In genomic region chr11:23284626-23285025, GRCh38 we compare ENCODE assay signal across 29 cellular contexts.
DNase-seq lines count a peak whose midpoint lies in the region; ATAC-seq and TF ChIP-seq lines count a peak whose summit lies in the region.
"Had no signal": no experiment of that assay in that cellular context is flagged by ENCODE, and none has a peak within 500 bp of the region (broad histone marks: within the 10 kb centered on the region; RNA-seq: fewer than 3 reads in every experiment).

No MANE protein-coding gene starts in this region.

- no peaks in the 10 kb centered on the region for H3K27me3 ChIP-seq in adipocyte (replicated peaks; ENCODE audit: control insufficient read depth, insufficient read depth, low read length)
- no peaks in the 10 kb centered on the region for H3K27me3 ChIP-seq in smooth muscle cell (ENCODE audit: low read depth)
- H3K27me3 ChIP-seq in left ventricle myocardium inferior (ENCODE audit: low read depth): no peaks in the 10 kb centered on the region
- H3K27me3 ChIP-seq in CD8-positive, alpha-beta memory T cell (ENCODE audit: insufficient read depth, low read length, poor library complexity, severe bottlenecking): no peaks in the 10 kb centered on the region
- H3K27me3 ChIP-seq: ovary, tibial artery had no signal

- H3K4me1 ChIP-seq in adipocyte (ENCODE audit: control insufficient read depth, insufficient read depth, low read length) (peaks cover 32% of the 10 kb centered on the region), smooth muscle cell (ENCODE audit: low read depth) (no peaks in the 10 kb centered on the region), left ventricle myocardium inferior (no peaks in the 10 kb centered on the region)
- no peaks in the 10 kb centered on the region for H3K4me1 ChIP-seq in CD8-positive, alpha-beta memory T cell (ENCODE audit: insufficient read depth, low read length)

- peak overlapping the region; percentile 19 for H3K4me2 ChIP-seq in smooth muscle cell

- no peaks in the 10 kb centered on the region for H3K36me3 ChIP-seq in adipocyte (ENCODE audit: control insufficient read depth, insufficient read depth, low read length, severe bottlenecking)
- H3K36me3 ChIP-seq in smooth muscle cell (ENCODE audit: low read depth): no peaks in the 10 kb centered on the region
- no peaks in the 10 kb centered on the region for H3K36me3 ChIP-seq in left ventricle myocardium inferior
- no peaks in the 10 kb centered on the region for H3K36me3 ChIP-seq in CD8-positive, alpha-beta memory T cell (ENCODE audit: insufficient read depth, low read length)
- H3K36me3 ChIP-seq: ovary, tibial artery, WERI-Rb-1 had no signal

- no peaks in the 10 kb centered on the region for H3K36me3 Mint-ChIP-seq in stimulated activated naive B cell treated with anti-CD40 and anti-IgM and Interleukin-4, amounts not matched to agents 10 μg/mL and 1 μg/mL and 100 μg/mL, for 72 hours
- H3K36me3 Mint-ChIP-seq in CD8-positive, alpha-beta memory T cell: no peaks in the 10 kb centered on the region
- H3K36me3 Mint-ChIP-seq: activated naive CD8-positive, alpha-beta T cell treated with anti-CD3 and anti-CD28 coated beads for 36 hours; brain had no signal

- no peak overlapping the region for H3K9ac ChIP-seq in adipocyte (ENCODE audit: low read length)
- H3K9ac ChIP-seq in smooth muscle cell (ENCODE audit: low read depth): no peak overlapping the region

- POLR2A ChIA-PET in CD8-positive, alpha-beta memory T cell (lab: Charles Lee): no interaction called here

- TF ChIP-seq CTCF in fibroblast of mammary gland (conservative IDR thresholded peaks at IDR 0.05; ENCODE audit: control insufficient read depth, insufficient read depth, low read depth, low read length) (no peak), smooth muscle cell (IDR thresholded peaks at IDR 0.05; ENCODE audit: borderline replicate concordance, insufficient read depth, poor library complexity, severe bottlenecking) (no peak), left ventricle myocardium inferior (IDR thresholded peaks at IDR 0.05; ENCODE audit: borderline replicate concordance) (no peak)

- H3K27me3 Mint-ChIP-seq in stimulated activated naive B cell treated with anti-CD40 and anti-IgM and Interleukin-4, amounts not matched to agents 10 μg/mL and 1 μg/mL and 100 μg/mL, for 72 hours: no peaks in the 10 kb centered on the region
- no peaks in the 10 kb centered on the region for H3K27me3 Mint-ChIP-seq in CD8-positive, alpha-beta memory T cell
- H3K27me3 Mint-ChIP-seq: activated naive CD8-positive, alpha-beta T cell treated with anti-CD3 and anti-CD28 coated beads for 36 hours; B cell; brain had no signal

- H3K4me3 ChIP-seq in adipocyte (ENCODE audit: low read length): peak overlapping the region; percentile 36
- H3K4me3 ChIP-seq in fibroblast of mammary gland (ENCODE audit: control insufficient read depth, low read depth, low read length): no peak overlapping the region
- H3K4me3 ChIP-seq in smooth muscle cell: no peak overlapping the region
- no peak overlapping the region for H3K4me3 ChIP-seq in left ventricle myocardium inferior
- no peak overlapping the region for H3K4me3 ChIP-seq in CD8-positive, alpha-beta memory T cell (ENCODE audit: low read length)
- H3K4me3 ChIP-seq: ovary, tibial artery had no signal

- H3K27ac ChIP-seq in smooth muscle cell (ENCODE audit: low read depth): peak overlapping the region; percentile 66
- no peak overlapping the region for H3K27ac ChIP-seq in left ventricle myocardium inferior (replicated peaks)
- H3K27ac ChIP-seq in CD8-positive, alpha-beta memory T cell (ENCODE audit: low read depth, low read length): no peak overlapping the region
- H3K27ac ChIP-seq: ovary, tibial artery, WERI-Rb-1 had no signal

- ATAC-seq in stimulated activated naive B cell treated with anti-CD40 and anti-IgM and Interleukin-4, amounts not matched to agents 10 μg/mL and 1 μg/mL and 100 μg/mL, for 72 hours (replicated peaks): no peak

- H2AFZ ChIP-seq in smooth muscle cell (ENCODE audit: low read depth): no peak overlapping the region

- no peaks in the 10 kb centered on the region for H3K9me3 Mint-ChIP-seq in stimulated activated naive B cell treated with anti-CD40 and anti-IgM and Interleukin-4, amounts not matched to agents 10 μg/mL and 1 μg/mL and 100 μg/mL, for 72 hours
- peaks cover 0 to 18% (median 0%) of the 10 kb centered on the region in 5 donors for H3K9me3 Mint-ChIP-seq in CD8-positive, alpha-beta memory T cell
- H3K9me3 Mint-ChIP-seq: activated naive CD8-positive, alpha-beta T cell treated with anti-CD3 and anti-CD28 coated beads for 36 hours; brain; nephron had no signal

- H3K4me3 Mint-ChIP-seq in stimulated activated naive B cell treated with anti-CD40 and anti-IgM and Interleukin-4, amounts not matched to agents 10 μg/mL and 1 μg/mL and 100 μg/mL, for 72 hours: no peak overlapping the region
- no peak overlapping the region for H3K4me3 Mint-ChIP-seq in CD8-positive, alpha-beta memory T cell
- H3K4me3 Mint-ChIP-seq: activated naive CD8-positive, alpha-beta T cell treated with anti-CD3 and anti-CD28 coated beads for 36 hours; B cell; brain; nephron had no signal

- H3K27ac Mint-ChIP-seq in stimulated activated naive B cell treated with anti-CD40 and anti-IgM and Interleukin-4, amounts not matched to agents 10 μg/mL and 1 μg/mL and 100 μg/mL, for 72 hours: no peak overlapping the region
- no peak overlapping the region for H3K27ac Mint-ChIP-seq in CD8-positive, alpha-beta memory T cell
- H3K27ac Mint-ChIP-seq: activated naive CD8-positive, alpha-beta T cell treated with anti-CD3 and anti-CD28 coated beads for 36 hours; B cell; brain; nephron had no signal

- intact Hi-C loops in left ventricle myocardium inferior (cut with micrococcal nuclease): no loop called here

- H3F3A ChIP-seq in smooth muscle cell (ENCODE audit: low read depth): no peaks in the 10 kb centered on the region

- H3K79me2 ChIP-seq in smooth muscle cell (ENCODE audit: low read depth): no peaks in the 10 kb centered on the region

- CTCF ChIA-PET in CD8-positive, alpha-beta memory T cell (lab: Charles Lee): no interaction called here

- no peaks in the 10 kb centered on the region for H4K20me1 ChIP-seq in smooth muscle cell (ENCODE audit: low read depth)

- H3K9me3 ChIP-seq in adipocyte (ENCODE audit: control insufficient read depth, low read length): no peaks in the 10 kb centered on the region
- no peaks in the 10 kb centered on the region for H3K9me3 ChIP-seq in smooth muscle cell (replicated peaks; ENCODE audit: low read depth)
- no peaks in the 10 kb centered on the region for H3K9me3 ChIP-seq in left ventricle myocardium inferior (replicated peaks)
- no peaks in the 10 kb centered on the region for H3K9me3 ChIP-seq in CD8-positive, alpha-beta memory T cell (ENCODE audit: low read length)
- H3K9me3 ChIP-seq: ovary, tibial artery had no signal

- DNase-seq in GM04503 (ENCODE audit: low read depth): peak; percentile 47
- peak; percentile 90 for DNase-seq in adipocyte (ENCODE audit: low read depth)
- peak; percentile 53 for DNase-seq in fibroblast of mammary gland (ENCODE audit: low read depth)
- no peak for DNase-seq in smooth muscle cell (lab: John Stamatoyannopoulos, UW; ENCODE audit: unreplicated experiment)
- DNase-seq in left ventricle myocardium inferior: no peak
- DNase-seq in NCI-H748 treated with DMSO at 0.1 percent for 48 hours (lab: John Stamatoyannopoulos, UW): no peak
- DNase-seq in stimulated activated naive B cell treated with anti-CD40 and anti-IgM and Interleukin-4, amounts not matched to agents 10 μg/mL and 1 μg/mL and 100 μg/mL, for 72 hours: no peak
- no peak for DNase-seq in CD8-positive, alpha-beta memory T cell
- DNase-seq: activated CD4-positive, alpha-beta T cell treated with anti-CD3 and anti-CD28 coated beads for 48 hours; activated CD8-positive, alpha-beta memory T cell treated with anti-CD3 and anti-CD28 coated beads for 24 hours; activated effector memory CD4-positive, alpha-beta T cell treated with anti-CD3 and anti-CD28 coated beads, Interleukin-2, amount 50 U/mL, for 16 hours; activated naive CD8-positive, alpha-beta T cell treated with anti-CD3 and anti-CD28 coated beads for 36 hours; activated T-cell treated with anti-CD3 and anti-CD28 coated beads, Interleukin-2, amount 50 U/mL, for 1 hour; effector CD8-positive, alpha-beta T cell; GDM1; glutamatergic neuron; islet precursor cell; NCI-H1694; NK-92 treated with Interleukin-12 subunit alpha and Interleukin-12 subunit beta, amount 100 ng/mL, for 24 hours; ovary; SHP77 treated with DMSO at 0.1 percent for 48 hours; small intestine; stimulated activated CD4-positive, alpha-beta T cell treated with anti-CD3 and anti-CD28 coated beads, Interleukin-1b, Interleukin-23, amount 100 ng/mL, for 48 hours; stimulated activated CD8-positive, alpha-beta memory T cell treated with anti-CD3 and anti-CD28 coated beads, Interleukin-4, amount 100 ng/mL, for 48 hours; tibial artery; WERI-Rb-1 had no signal

- H3K4me1 Mint-ChIP-seq in stimulated activated naive B cell treated with anti-CD40 and anti-IgM and Interleukin-4, amounts not matched to agents 10 μg/mL and 1 μg/mL and 100 μg/mL, for 72 hours: no peaks in the 10 kb centered on the region
- H3K4me1 Mint-ChIP-seq in CD8-positive, alpha-beta memory T cell: no peaks in the 10 kb centered on the region
- H3K4me1 Mint-ChIP-seq: activated naive CD8-positive, alpha-beta T cell treated with anti-CD3 and anti-CD28 coated beads for 36 hours; B cell; brain; nephron had no signal

Comparison
In these comparisons a context has a peak if more than half of its experiments do, and no peak if none do; other contexts are left out.
1. DNase-seq: peak in GM04503 (single experiment), adipocyte (single experiment) and fibroblast of mammary gland (single experiment); none in smooth muscle cell (single experiment), left ventricle myocardium inferior (single experiment), NCI-H748 treated with DMSO at 0.1 percent for 48 hours (single experiment), stimulated activated naive B cell treated with anti-CD40 and anti-IgM and Interleukin-4, amounts not matched to agents 10 μg/mL and 1 μg/mL and 100 μg/mL, for 72 hours (single experiment) and CD8-positive, alpha-beta memory T cell (0 of 5).